Comparison of ENCODE assay signal across 8 cellular contexts in genomic region chr9:91089405-91090131, GRCh38.
DNase-seq lines count a peak whose midpoint lies in the region; ATAC-seq and TF ChIP-seq lines count a peak whose summit lies in the region.

No MANE protein-coding gene starts in this region.

- TF ChIP-seq POLR2A in uterus (IDR thresholded peaks at IDR 0.05), result no peak

- H3K36me3 Mint-ChIP-seq in immature natural killer cell, result peaks cover 0 to 16% (median 13%) of the 10 kb centered on the region in 3 donors

- intact Hi-C loops in uterus (cut with DNase I; ENCODE audit: low total_unique reads), result no loop called here

- no peak overlapping the region for H3K4me3 ChIP-seq in uterus
- H3K4me3 ChIP-seq in MG63, result no peak overlapping the region

- H3K4me1 ChIP-seq in uterus, result no peaks in the 10 kb centered on the region

- H3K27me3 Mint-ChIP-seq in immature natural killer cell (ENCODE audit: low read depth in 3 of 3), result peaks cover 0 to 2% (median 0%) of the 10 kb centered on the region in 3 donors

- no peak overlapping the region for H3K4me3 Mint-ChIP-seq in immature natural killer cell

- H3K9me3 ChIP-seq in uterus (no peaks in the 10 kb centered on the region), MG63 (peaks cover 1% of the 10 kb centered on the region; the same call in 1 of the 2 replicates)

- H3K27me3 ChIP-seq in uterus (no peaks in the 10 kb centered on the region), MG63 (no peaks in the 10 kb centered on the region)

- peaks cover 0 to 4% (median 0%) of the 10 kb centered on the region in 6 donors for H3K9me3 Mint-ChIP-seq in immature natural killer cell

- ATAC-seq in GM18870 (IDR thresholded peaks at IDR 0.05; ENCODE audit: unreplicated experiment) (no peak), HG03565 (IDR thresholded peaks at IDR 0.05; ENCODE audit: unreplicated experiment) (no peak)

- DNase-seq in G401 (ENCODE audit: low spot score) (peak; percentile 30), amniotic epithelial cell (ENCODE audit: low read depth) (peak; percentile 59), immature natural killer cell (peak; percentile 30 to 55 (median 46)), uterus (no peak), MG63 (no peak)

- H3K27ac Mint-ChIP-seq in immature natural killer cell, result peak overlapping the region in 4 of 6 donors; percentile 13 to 82 (median 62)

- in situ Hi-C loops in G401 (cut with HindIII; ENCODE audit: low sequenced_read_pairs), result no loop called here

- TF ChIP-seq CTCF in LNCAP (IDR thresholded peaks at IDR 0.05) (peak; percentile 40; the same call in 1 of the 2 replicates), uterus (IDR thresholded peaks at IDR 0.05) (peak; percentile 28 to 43 (median 39))

- H3K27ac ChIP-seq in uterus, result peak overlapping the region in 1 of 2 donors; percentile 19

- H3K36me3 ChIP-seq in uterus (no peaks in the 10 kb centered on the region), MG63 (no peaks in the 10 kb centered on the region)

- H3K4me1 Mint-ChIP-seq in immature natural killer cell, result peaks cover 9% of the 10 kb centered on the region in 2 donors

Comparison
In these comparisons a context has a peak if more than half of its experiments do, and no peak if none do; other contexts are left out.
1. DNase-seq: peak in G401 (single experiment), amniotic epithelial cell (single experiment) and immature natural killer cell (3 of 3); none in uterus (0 of 2) and MG63 (single experiment).